Comparison of ENCODE assay signal across 36 cellular contexts in genomic region chr18:6078877-6079276, GRCh38.
"Had no signal": no experiment of that assay in that cellular context is flagged by ENCODE, and none has a peak within 500 bp of the region (broad histone marks: within the 10 kb centered on the region; RNA-seq: fewer than 3 reads in every experiment).

No MANE protein-coding gene starts in this region.

- H3K27me3 ChIP-seq: adrenal gland, body of pancreas, brain microvascular endothelial cell, breast epithelium had no signal

- H3K36me3 Mint-ChIP-seq: activated CD4-positive, alpha-beta memory T cell treated with anti-CD3 and anti-CD28 coated beads for 36 hours; activated naive CD4-positive, alpha-beta T cell treated with anti-CD3 and anti-CD28 coated beads, Interleukin-2, amount 50 U/mL, for 72 hours; activated naive CD8-positive, alpha-beta T cell treated with anti-CD3 and anti-CD28 coated beads for 36 hours had no signal

- H3K9me3 Mint-ChIP-seq: activated B cell treated with CpG ODN at 0.5 μM for 24 hours; activated CD4-positive, alpha-beta memory T cell treated with anti-CD3 and anti-CD28 coated beads for 36 hours; activated CD4-positive, alpha-beta T cell treated with anti-CD3 and anti-CD28 coated beads, Interleukin-2, amount 10 ng/mL, durations not matched to agents 24 days and 14 days; activated CD8-positive, alpha-beta T cell treated with anti-CD3 and anti-CD28 coated beads for 36 hours; activated naive CD4-positive, alpha-beta T cell treated with anti-CD3 and anti-CD28 coated beads for 36 hours; activated naive CD4-positive, alpha-beta T cell treated with anti-CD3 and anti-CD28 coated beads, Interleukin-2, amount 50 U/mL, for 72 hours; activated naive CD8-positive, alpha-beta T cell treated with anti-CD3 and anti-CD28 coated beads for 36 hours; activated T-cell treated with anti-CD3 and anti-CD28 coated beads, Interleukin-2, amount 50 U/mL, for 72 hours; activated T-helper 1 cell treated with anti-CD3 and anti-CD28 coated beads, Interleukin-12 subunit alpha, Interleukin-12 subunit beta, Interleukin-2, Interleukin-4 antibody, amounts not matched to agents 30 ng/mL and 10 ng/mL and 1 ng/mL, durations not matched to agents 14 hours and 24 hours and 36 hours; activated T-helper 17 cell treated with anti-CD3 and anti-CD28 coated beads, Interleukin-2, amount 50 U/mL, for 72 hours; T-helper 1 cell treated with Interleukin-12 subunit alpha and Interleukin-12 subunit beta and Interleukin-4 antibody, amounts not matched to agents 30 μg/mL and 1 μg/mL, for 36 hours; T-helper 2 cell treated with Interferon-gamma antibody and Interleukin-4, amounts not matched to agents 5 μg/mL and 100 μg/mL, for 36 hours had no signal

- H3K4me3 ChIP-seq: adrenal gland, body of pancreas, breast epithelium had no signal

- H3K9me3 ChIP-seq: adrenal gland, body of pancreas, breast epithelium had no signal

- H3K27ac Mint-ChIP-seq: activated B cell treated with CpG ODN at 0.5 μM for 24 hours; activated CD4-positive, alpha-beta memory T cell treated with anti-CD3 and anti-CD28 coated beads for 36 hours; activated CD4-positive, alpha-beta T cell treated with anti-CD3 and anti-CD28 coated beads, Interleukin-2, amount 10 ng/mL, durations not matched to agents 24 days and 14 days; activated CD8-positive, alpha-beta T cell treated with anti-CD3 and anti-CD28 coated beads for 36 hours; activated naive CD4-positive, alpha-beta T cell treated with anti-CD3 and anti-CD28 coated beads for 36 hours; activated naive CD4-positive, alpha-beta T cell treated with anti-CD3 and anti-CD28 coated beads, Interleukin-2, amount 50 U/mL, for 72 hours; activated naive CD8-positive, alpha-beta T cell treated with anti-CD3 and anti-CD28 coated beads for 36 hours; activated T-cell treated with anti-CD3 and anti-CD28 coated beads, Interleukin-2, amount 50 U/mL, for 72 hours; activated T-helper 1 cell treated with anti-CD3 and anti-CD28 coated beads, Interleukin-12 subunit alpha, Interleukin-12 subunit beta, Interleukin-2, Interleukin-4 antibody, amounts not matched to agents 30 ng/mL and 10 ng/mL and 1 ng/mL, durations not matched to agents 14 hours and 24 hours and 36 hours; activated T-helper 17 cell treated with anti-CD3 and anti-CD28 coated beads, Interleukin-2, amount 50 U/mL, for 72 hours; T-helper 1 cell treated with Interleukin-12 subunit alpha and Interleukin-12 subunit beta and Interleukin-4 antibody, amounts not matched to agents 30 μg/mL and 1 μg/mL, for 36 hours; T-helper 2 cell treated with Interferon-gamma antibody and Interleukin-4, amounts not matched to agents 5 μg/mL and 100 μg/mL, for 36 hours had no signal

- H3K4me1 Mint-ChIP-seq: activated B cell treated with CpG ODN at 0.5 μM for 24 hours; activated CD4-positive, alpha-beta T cell treated with anti-CD3 and anti-CD28 coated beads, Interleukin-2, amount 10 ng/mL, durations not matched to agents 24 days and 14 days; activated naive CD8-positive, alpha-beta T cell treated with anti-CD3 and anti-CD28 coated beads for 36 hours; activated T-helper 17 cell treated with anti-CD3 and anti-CD28 coated beads, Interleukin-2, amount 50 U/mL, for 72 hours had no signal

- ATAC-seq: activated CD8-positive, alpha-beta T cell treated with anti-CD3 and anti-CD28 coated beads for 36 hours; activated naive CD4-positive, alpha-beta T cell treated with anti-CD3 and anti-CD28 coated beads, Interleukin-2, amount 50 U/mL, for 72 hours; activated T-cell treated with anti-CD3 and anti-CD28 coated beads, Interleukin-2, amount 50 U/mL, for 4 hours; activated T-cell treated with anti-CD3 and anti-CD28 coated beads, Interleukin-2, amount 50 U/mL, for 72 hours; activated T-helper 17 cell treated with anti-CD3 and anti-CD28 coated beads, Interleukin-2, amount 50 U/mL, for 72 hours; body of pancreas had no signal

- H3K4me3 Mint-ChIP-seq: activated B cell treated with CpG ODN at 0.5 μM for 24 hours; activated CD4-positive, alpha-beta memory T cell treated with anti-CD3 and anti-CD28 coated beads for 36 hours; activated CD4-positive, alpha-beta T cell treated with anti-CD3 and anti-CD28 coated beads, Interleukin-2, amount 10 ng/mL, durations not matched to agents 24 days and 14 days; activated CD8-positive, alpha-beta T cell treated with anti-CD3 and anti-CD28 coated beads for 36 hours; activated naive CD4-positive, alpha-beta T cell treated with anti-CD3 and anti-CD28 coated beads for 36 hours; activated naive CD8-positive, alpha-beta T cell treated with anti-CD3 and anti-CD28 coated beads for 36 hours; activated T-cell treated with anti-CD3 and anti-CD28 coated beads, Interleukin-2, amount 50 U/mL, for 4 hours; activated T-cell treated with anti-CD3 and anti-CD28 coated beads, Interleukin-2, amount 50 U/mL, for 72 hours; activated T-helper 1 cell treated with anti-CD3 and anti-CD28 coated beads, Interleukin-12 subunit alpha, Interleukin-12 subunit beta, Interleukin-2, Interleukin-4 antibody, amounts not matched to agents 30 ng/mL and 10 ng/mL and 1 ng/mL, durations not matched to agents 14 hours and 24 hours and 36 hours; activated T-helper 17 cell treated with anti-CD3 and anti-CD28 coated beads, Interleukin-2, amount 50 U/mL, for 72 hours; T-helper 1 cell treated with Interleukin-12 subunit alpha and Interleukin-12 subunit beta and Interleukin-4 antibody, amounts not matched to agents 30 μg/mL and 1 μg/mL, for 36 hours; T-helper 2 cell treated with Interferon-gamma antibody and Interleukin-4, amounts not matched to agents 5 μg/mL and 100 μg/mL, for 36 hours had no signal

- H3K27me3 Mint-ChIP-seq: activated B cell treated with CpG ODN at 0.5 μM for 24 hours; activated CD4-positive, alpha-beta memory T cell treated with anti-CD3 and anti-CD28 coated beads for 36 hours; activated CD4-positive, alpha-beta T cell treated with anti-CD3 and anti-CD28 coated beads, Interleukin-2, amount 10 ng/mL, durations not matched to agents 24 days and 14 days; activated CD8-positive, alpha-beta T cell treated with anti-CD3 and anti-CD28 coated beads for 36 hours; activated naive CD8-positive, alpha-beta T cell treated with anti-CD3 and anti-CD28 coated beads for 36 hours; activated T-helper 17 cell treated with anti-CD3 and anti-CD28 coated beads, Interleukin-2, amount 50 U/mL, for 72 hours had no signal

- H3K36me3 ChIP-seq: adrenal gland, brain microvascular endothelial cell, breast epithelium had no signal

- H3K4me1 ChIP-seq: adrenal gland, body of pancreas, breast epithelium had no signal

- H3K27ac ChIP-seq: adrenal gland, body of pancreas, brain microvascular endothelial cell, breast epithelium, VCaP had no signal

- FAIRE-seq: astrocyte, TTC549 had no signal

- DNase-seq: activated B cell treated with CpG ODN at 0.5 μM for 24 hours; activated CD4-positive, alpha-beta memory T cell treated with anti-CD3 and anti-CD28 coated beads for 36 hours; activated CD4-positive, alpha-beta T cell treated with anti-CD3 and anti-CD28 coated beads for 4 hours; activated CD4-positive, alpha-beta T cell treated with anti-CD3 and anti-CD28 coated beads, Interleukin-2, amount 10 ng/mL, durations not matched to agents 24 days and 14 days; activated CD4-positive, alpha-beta T cell treated with anti-CD3 and anti-CD28 coated beads, Interleukin-2, amount 50 U/mL, for 1 hour; activated CD4-positive, alpha-beta T cell treated with anti-CD3 and anti-CD28 coated beads, Interleukin-2, amount 50 U/mL, for 4 hours; activated CD4-positive, CD25-positive, alpha-beta regulatory T cell treated with anti-CD3 and anti-CD28 coated beads, Interleukin-2, amount 50 U/mL, for 72 hours; activated CD8-positive, alpha-beta memory T cell treated with anti-CD3 and anti-CD28 coated beads, Interleukin-2, amount 50 U/mL, for 4 hours; activated CD8-positive, alpha-beta T cell treated with anti-CD3 and anti-CD28 coated beads for 36 hours; activated effector memory CD4-positive, alpha-beta T cell treated with anti-CD3 and anti-CD28 coated beads, Interleukin-2, amount 50 U/mL, for 16 hours; activated gamma-delta T cell treated with Interleukin-2 at 50 U/mL for 16 hours; activated naive CD4-positive, alpha-beta T cell; activated naive CD4-positive, alpha-beta T cell treated with anti-CD3 and anti-CD28 coated beads for 36 hours; activated naive CD4-positive, alpha-beta T cell treated with anti-CD3 and anti-CD28 coated beads, Interleukin-2, amount 50 U/mL, for 16 hours; activated naive CD8-positive, alpha-beta T cell treated with anti-CD3 and anti-CD28 coated beads for 36 hours; activated T-cell treated with anti-CD3 and anti-CD28 coated beads for 4 hours; activated T-cell treated with anti-CD3 and anti-CD28 coated beads, Interleukin-2, amount 50 U/mL, for 1 hour; activated T-cell treated with anti-CD3 and anti-CD28 coated beads, Interleukin-2, amount 50 U/mL, for 4 hours; activated T-cell treated with anti-CD3 and anti-CD28 coated beads, Interleukin-2, amount 50 U/mL, for 72 hours; adrenal gland; amniotic stem cell; aorta; body of pancreas; brain microvascular endothelial cell; central memory CD4-positive, alpha-beta T cell; T-helper 2 cell; T-helper 9 cell had no signal
